Comparison of ENCODE assay signal across 1 cellular context in the genomic region with DNA sequence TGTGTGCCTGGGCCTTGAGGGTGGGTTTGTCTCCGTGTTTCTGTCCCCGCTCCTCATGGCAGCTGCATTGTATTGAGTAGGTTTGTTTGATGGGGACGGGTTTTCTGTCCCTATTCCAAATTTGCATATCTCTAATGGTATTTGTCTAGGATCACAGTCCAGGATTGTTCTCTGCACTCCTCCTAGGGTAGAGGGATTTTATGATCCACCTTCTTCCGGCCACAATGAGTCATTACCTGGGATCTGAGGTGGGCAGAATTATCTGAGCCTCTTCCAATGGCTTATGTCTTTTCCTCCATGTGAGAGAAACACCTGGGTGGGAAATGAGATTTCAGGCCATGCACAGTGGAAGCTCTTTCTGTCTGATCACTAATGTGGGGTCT.
TF ChIP-seq lines count a peak whose summit lies in the region.

No MANE protein-coding gene starts in this region.

TF ChIP-seq in HCT116, 20 proteins besides CTCF, POLR2A, EP300 and RAD21:
- TF ChIP-seq SRF (IDR thresholded peaks at IDR 0.05; ENCODE audit: low read depth): no peak
- TF ChIP-seq, protein P1, sequence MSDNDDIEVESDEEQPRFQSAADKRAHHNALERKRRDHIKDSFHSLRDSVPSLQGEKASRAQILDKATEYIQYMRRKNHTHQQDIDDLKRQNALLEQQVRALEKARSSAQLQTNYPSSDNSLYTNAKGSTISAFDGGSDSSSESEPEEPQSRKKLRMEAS (IDR thresholded peaks at IDR 0.05): no peak
